ENCODE assay signal across 10 cellular contexts in genomic region chr1:208030320-208031091, GRCh38.
A peak's percentile ranks its signal among the peaks of the same experiment; 100 is the strongest.
DNase-seq lines count a peak whose midpoint lies in the region; ATAC-seq, FAIRE-seq and TF ChIP-seq lines count a peak whose summit lies in the region.
"Had no signal": no experiment of that assay in that cellular context is flagged by ENCODE, and none has a peak within 500 bp of the region (broad histone marks: within the 10 kb centered on the region; RNA-seq: fewer than 3 reads in every experiment).

No MANE protein-coding gene starts in this region.

- H3K4me1 Mint-ChIP-seq in chondrocyte (ENCODE audit: low read depth), result peaks cover 32% of the 10 kb centered on the region

- TF ChIP-seq CTCF in chondrocyte (IDR thresholded peaks at IDR 0.05) (no peak), kidney (IDR thresholded peaks at IDR 0.05; ENCODE audit: borderline replicate concordance, extremely low read depth, insufficient read depth) (no peak)

- H3K9me3 ChIP-seq in kidney (ENCODE audit: control insufficient read depth in 1 of 2, low read length in 2 of 2) (no peaks in the 10 kb centered on the region), skeletal muscle tissue (ENCODE audit: control insufficient read depth in 3 of 3, low read length in 3 of 3) (no peaks in the 10 kb centered on the region)

- peak overlapping the region; percentile 77 for H3K27ac Mint-ChIP-seq in chondrocyte (ENCODE audit: unreplicated experiment)

- no peak for FAIRE-seq in kidney (lab: Jason Lieb, UNC)
- FAIRE-seq: H1 had no signal

- no peak for TF ChIP-seq POLR2A in GM18505 (IDR thresholded peaks at IDR 0.05; ENCODE audit: borderline replicate concordance, extremely low read depth, insufficient read depth, insufficient read length)

- H3K36me3 Mint-ChIP-seq in chondrocyte (ENCODE audit: low read depth), result peaks cover 29% of the 10 kb centered on the region

- no peaks in the 10 kb centered on the region for H3K9me3 Mint-ChIP-seq in chondrocyte (ENCODE audit: low read depth)

- peaks cover 0 to 2% of the 10 kb centered on the region in 2 donors for H3K4me1 ChIP-seq in kidney (ENCODE audit: control insufficient read depth in 1 of 2, insufficient read depth in 1 of 2, low read depth in 1 of 2, low read length in 2 of 2)
- peaks cover 30 to 37% (median 31%) of the 10 kb centered on the region in 3 donors for H3K4me1 ChIP-seq in skeletal muscle tissue (ENCODE audit: control insufficient read depth in 3 of 3, insufficient read depth in 3 of 3, low read length in 3 of 3)

- H3K9ac ChIP-seq in kidney (ENCODE audit: low read length in 2 of 2) (no peak overlapping the region), skeletal muscle tissue (ENCODE audit: low read depth in 1 of 3, low read length in 3 of 3) (peak overlapping the region in 1 of 3 donors; percentile 2)

- no peaks in the 10 kb centered on the region for H3K27me3 ChIP-seq in skeletal muscle tissue (ENCODE audit: control insufficient read depth in 3 of 3, insufficient read depth in 3 of 3, low read length in 3 of 3)

- H3K36me3 ChIP-seq in kidney (ENCODE audit: control insufficient read depth in 1 of 2, insufficient read depth in 2 of 2, low read length in 2 of 2) (peaks cover 14 to 16% of the 10 kb centered on the region in 2 donors), skeletal muscle tissue (ENCODE audit: control insufficient read depth in 3 of 3, insufficient read depth in 3 of 3, low read length in 3 of 3) (peaks cover 36 to 44% (median 38%) of the 10 kb centered on the region in 3 donors)

- no peak for ATAC-seq in HG02870 (IDR thresholded peaks at IDR 0.05; ENCODE audit: unreplicated experiment)
- no peak for ATAC-seq in GM18505 (IDR thresholded peaks at IDR 0.05; ENCODE audit: unreplicated experiment)

- DNase-seq in EL (peak; percentile 28), chondrocyte (ENCODE audit: low spot score) (no peak), kidney (peak; percentile 83), superior temporal gyrus (ENCODE audit: extremely low spot score) (no peak)
- DNase-seq in stimulated activated CD4-positive, alpha-beta T cell treated with anti-CD3 and anti-CD28 coated beads, Interleukin-4, amount 100 ng/mL, for 1 hour, result no peak
- DNase-seq: cortex of kidney had no signal

- H3K27me3 Mint-ChIP-seq in chondrocyte (ENCODE audit: low read depth), result no peaks in the 10 kb centered on the region

- peak overlapping the region in 1 of 2 donors; percentile 49 for H3K27ac ChIP-seq in kidney (ENCODE audit: low read depth in 2 of 2, low read length in 2 of 2)
- H3K27ac ChIP-seq in skeletal muscle tissue (ENCODE audit: low read depth, low read length), result peak overlapping the region; percentile 79

- intact Hi-C loops in kidney (cut with DNase I), result no loop called here

- H3K4me3 Mint-ChIP-seq in chondrocyte (ENCODE audit: unreplicated experiment), result no peak overlapping the region

- H3K4me3 ChIP-seq in kidney (ENCODE audit: low read length in 2 of 2), result no peak overlapping the region
- no peak overlapping the region for H3K4me3 ChIP-seq in skeletal muscle tissue (ENCODE audit: low read length in 3 of 3)

Comparison
In these comparisons a context has a peak if more than half of its experiments do, and no peak if none do; other contexts are left out.
1. DNase-seq: peak in EL (single experiment) and kidney (single experiment); none in chondrocyte (single experiment), stimulated activated CD4-positive, alpha-beta T cell treated with anti-CD3 and anti-CD28 coated beads, Interleukin-4, amount 100 ng/mL, for 1 hour (single experiment) and superior temporal gyrus (single experiment).